ENCODE assay signal across 22 cellular contexts in the genomic region with DNA sequence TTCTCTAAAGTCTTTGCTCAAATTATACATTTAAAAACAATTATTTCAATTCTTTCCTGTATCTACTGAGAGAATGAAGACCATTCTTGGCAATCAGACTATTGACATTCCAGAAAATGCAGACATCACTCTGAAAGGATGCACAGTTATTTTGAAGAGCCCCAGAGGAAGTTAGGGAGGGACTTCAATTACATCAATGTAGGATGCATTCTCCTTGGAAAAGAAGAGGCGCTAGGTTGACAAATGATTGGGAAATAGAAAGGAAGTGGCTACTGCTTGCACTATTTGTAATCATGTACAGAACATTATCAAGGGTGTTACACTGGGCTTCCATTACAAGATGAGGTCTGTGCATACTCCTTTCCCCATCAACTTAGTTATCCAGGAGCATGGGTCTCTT.
DNase-seq lines count a peak whose midpoint lies in the region; ATAC-seq and TF ChIP-seq lines count a peak whose summit lies in the region.
"Had no signal": no experiment of that assay in that cellular context is flagged by ENCODE, and none has a peak within 500 bp of the region (broad histone marks: within the 10 kb centered on the region; RNA-seq: fewer than 3 reads in every experiment).

No MANE protein-coding gene starts in this region.

- H3K36me3 ChIP-seq in brain microvascular endothelial cell (replicated peaks) (no peaks in the 10 kb centered on the region), colonic mucosa (no peaks in the 10 kb centered on the region)
- H3K36me3 ChIP-seq: gastrocnemius medialis, prostate gland, spleen, transverse colon had no signal

- POLR2A ChIA-PET in RWPE1 (lab: Yijun Ruan, JAX; ENCODE audit: low non-redundant PET), result no interaction called here

- no peak overlapping the region for H3K27ac ChIP-seq in brain microvascular endothelial cell
- no peak overlapping the region for H3K27ac ChIP-seq in RWPE1
- H3K27ac ChIP-seq in colonic mucosa, result no peak overlapping the region
- H3K27ac ChIP-seq: body of pancreas, gastrocnemius medialis, prostate gland had no signal

- no peaks in the 10 kb centered on the region for H3K9me3 ChIP-seq in colonic mucosa
- H3K9me3 ChIP-seq: body of pancreas, gastrocnemius medialis, prostate gland, transverse colon had no signal

- no peak overlapping the region for H3K9ac ChIP-seq in colonic mucosa (ENCODE audit: low read depth in 2 of 2, low read length in 2 of 2)

- CTCF ChIA-PET in RWPE1 (lab: Yijun Ruan, JAX), result no interaction called here

- H3K4me3 ChIP-seq in brain microvascular endothelial cell (ENCODE audit: low read depth, low read length) (no peak overlapping the region), colonic mucosa (no peak overlapping the region)
- H3K4me3 ChIP-seq: body of pancreas, gastrocnemius medialis, prostate gland, spleen, transverse colon had no signal

- intact Hi-C loops in colonic mucosa (cut with DNase I), result no loop called here

- TF ChIP-seq CTCF in brain microvascular endothelial cell (IDR thresholded peaks at IDR 0.05; ENCODE audit: low read depth, low read length, missing control alignments), result no peak
- no peak for TF ChIP-seq CTCF in RWPE1 (conservative IDR thresholded peaks at IDR 0.05; ENCODE audit: low read depth)
- TF ChIP-seq CTCF in colonic mucosa (IDR thresholded peaks at IDR 0.05), result no peak

- H3K4me1 ChIP-seq in colonic mucosa, result no peaks in the 10 kb centered on the region
- H3K4me1 ChIP-seq: body of pancreas, gastrocnemius medialis, prostate gland had no signal

- H3K27me3 ChIP-seq in brain microvascular endothelial cell (replicated peaks) (no peaks in the 10 kb centered on the region), colonic mucosa (no peaks in the 10 kb centered on the region)
- H3K27me3 ChIP-seq: body of pancreas, gastrocnemius medialis, spleen, transverse colon had no signal

- ATAC-seq in GM21786 (IDR thresholded peaks at IDR 0.05; ENCODE audit: unreplicated experiment), result no peak
- ATAC-seq: body of pancreas; gastrocnemius medialis; stimulated activated memory B cell treated with anti-CD40 and anti-IgM and Interleukin-4, amounts not matched to agents 10 μg/mL and 1 μg/mL and 100 μg/mL, for 72 hours had no signal

- in situ Hi-C loops in brain microvascular endothelial cell (cut with HindIII; ENCODE audit: low pct_ligation_motif_present, low sequenced_read_pairs), result no loop called here

- peak; percentile 85 for DNase-seq in EH (ENCODE audit: low read depth)
- peak; percentile 29 for DNase-seq in M059J (ENCODE audit: low read depth)
- peak; percentile 39 for DNase-seq in brain microvascular endothelial cell
- peak; percentile 81 for DNase-seq in iris pigment epithelial cell (ENCODE audit: low read depth)
- DNase-seq in RWPE1 (ENCODE audit: low spot score), result no peak
- no peak for DNase-seq in colonic mucosa
- DNase-seq in islet precursor cell, result no peak
- DNase-seq: activated CD4-positive, alpha-beta T cell treated with anti-CD3 and anti-CD28 coated beads, Interleukin-2, amount 50 U/mL, for 1 hour; activated naive CD4-positive, alpha-beta T cell treated with anti-CD3 and anti-CD28 coated beads for 36 hours; activated T-cell treated with anti-CD3 and anti-CD28 coated beads for 4 hours; body of pancreas; CD4-positive, alpha-beta T cell; DMS79 treated with DMSO at 0.1 percent for 48 hours; gastrocnemius medialis; NCI-H1417; NK-92 treated with Interleukin-12 subunit alpha and Interleukin-12 subunit beta, amount 100 ng/mL, for 24 hours; Right ventricle myocardium superior; spleen; transverse colon had no signal

Comparison
In these comparisons a context has a peak if more than half of its experiments do, and no peak if none do; other contexts are left out.
1. DNase-seq: peak in EH (single experiment), M059J (single experiment), brain microvascular endothelial cell (single experiment) and iris pigment epithelial cell (single experiment); none in RWPE1 (single experiment), colonic mucosa (single experiment) and islet precursor cell (single experiment).